8 cellular contexts compared by ENCODE assay signal in the genomic region with DNA sequence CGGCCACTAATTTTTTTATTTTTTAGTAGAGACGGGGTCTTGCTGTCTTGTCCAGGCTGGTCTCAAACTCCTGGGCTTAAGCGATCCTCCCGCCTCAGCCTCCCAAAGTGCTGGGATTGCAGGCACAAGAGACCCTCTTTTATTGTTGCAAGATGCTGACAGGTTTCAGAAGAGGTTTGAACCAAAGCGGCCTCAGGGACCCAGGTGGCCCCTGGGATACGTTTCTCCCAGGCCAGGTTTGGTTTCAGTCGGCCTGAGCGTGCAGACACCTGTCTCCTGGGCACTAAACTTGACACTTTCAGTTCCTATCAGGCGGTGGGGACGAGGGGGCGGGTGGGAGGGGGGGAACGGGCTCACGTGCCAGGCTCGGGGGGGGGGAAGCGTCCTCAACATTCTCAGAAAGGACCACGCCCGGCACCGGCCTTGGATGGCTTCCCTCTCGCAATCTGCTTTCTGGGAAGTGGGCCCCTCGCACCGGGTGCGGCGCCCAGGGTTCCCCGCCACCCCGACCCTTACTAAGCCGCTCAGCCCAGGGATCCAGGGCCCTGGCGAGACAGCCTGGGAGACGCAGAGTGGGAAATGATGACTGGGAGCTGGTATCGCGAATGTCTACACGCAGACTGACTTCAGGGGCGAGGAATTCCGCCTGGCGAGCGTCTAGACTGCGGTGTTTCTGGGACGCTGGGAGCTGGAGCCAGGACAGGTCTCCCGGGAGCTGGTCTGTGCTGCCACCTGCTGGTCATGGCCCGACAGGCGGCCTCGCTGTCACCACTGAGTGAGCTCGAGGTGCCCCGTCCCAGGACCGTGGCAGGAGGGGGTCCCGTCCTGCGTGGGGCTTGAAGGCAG.
A peak's percentile ranks its signal among the peaks of the same experiment; 100 is the strongest.
DNase-seq lines count a peak whose midpoint lies in the region; ATAC-seq, FAIRE-seq and TF ChIP-seq lines count a peak whose summit lies in the region.

No MANE protein-coding gene starts in this region.

- peak; percentile 95 for ATAC-seq in RWPE2 (ENCODE audit: low read depth)

- DNase-seq in AG04450 (ENCODE audit: low read depth, low spot score) (peak; percentile 86), GM18507 (ENCODE audit: extremely low spot score, insufficient read length, low read depth) (no peak), RWPE2 (ENCODE audit: low spot score) (peak; percentile 86), frontal cortex (ENCODE audit: low spot score in 2 of 2) (peak; percentile 67 to 83), non-pigmented ciliary epithelial cell (ENCODE audit: low read depth) (peak; percentile 78)
- DNase-seq in activated gamma-delta T cell treated with anti-CD3 and anti-CD28 coated beads, Interleukin-2, amount 50 U/mL, for 16 hours (ENCODE audit: low read depth), result peak; percentile 83

- POLR2A ChIA-PET in AG04450 (lab: Yijun Ruan, JAX), result interaction anchor here (0.6 to 6.0 kb wide), 13 partner anchors 9 to 183 kb away, joined by 3 to 165 read pairs (median 4); partner anchors contain the start of genes GADD45B, LMNB2 and TIMM13

- TF ChIP-seq CTCF in AG04450 (IDR thresholded peaks at IDR 0.05; ENCODE audit: low read depth, low read length), result peak; percentile 97
- peak; percentile 88 for TF ChIP-seq CTCF in RWPE2 (IDR thresholded peaks at IDR 0.05; ENCODE audit: poor library complexity, severe bottlenecking)

- H3K27me3 ChIP-seq in AG04450 (ENCODE audit: control insufficient read depth, insufficient read depth, low read length), result peaks cover 2% of the 10 kb centered on the region
- H3K27me3 ChIP-seq in HUES48 (ENCODE audit: control insufficient read depth, insufficient read depth, low read length), result no peaks in the 10 kb centered on the region
- no peaks in the 10 kb centered on the region for H3K27me3 ChIP-seq in RWPE2 (ENCODE audit: insufficient read depth, poor library complexity, severe bottlenecking)
- no peaks in the 10 kb centered on the region for H3K27me3 ChIP-seq in subcutaneous abdominal adipose tissue (ENCODE audit: control insufficient read depth in 5 of 5, insufficient read depth in 4 of 5, low read length in 5 of 5)

- H3K4me1 ChIP-seq in HUES48 (ENCODE audit: control insufficient read depth, insufficient read depth, low read length) (0 out of 2 replicates have a peak, but pooled peaks cover 8% of the 10 kb centered on the region), RWPE2 (ENCODE audit: insufficient read depth, poor library complexity, severe bottlenecking) (no peaks in the 10 kb centered on the region), subcutaneous abdominal adipose tissue (ENCODE audit: control insufficient read depth in 5 of 5, insufficient read depth in 5 of 5, low read length in 5 of 5) (peaks cover 3 to 16% (median 4%) of the 10 kb centered on the region in 5 donors)

- peaks cover 13% of the 10 kb centered on the region for H3K9me3 ChIP-seq in AG04450 (ENCODE audit: control insufficient read depth, insufficient read depth, low read length)
- H3K9me3 ChIP-seq in HUES48 (ENCODE audit: control insufficient read depth, insufficient read depth, low read length), result no peaks in the 10 kb centered on the region
- H3K9me3 ChIP-seq in RWPE2 (ENCODE audit: severe bottlenecking), result peaks cover 2% of the 10 kb centered on the region
- H3K9me3 ChIP-seq in subcutaneous abdominal adipose tissue (ENCODE audit: control insufficient read depth in 5 of 5, low read length in 5 of 5), result peaks cover 0 to 4% (median 0%) of the 10 kb centered on the region in 5 donors

- peak; percentile 97 for FAIRE-seq in GM18507 (lab: Jason Lieb, UNC)
- FAIRE-seq in frontal cortex (lab: Jason Lieb, UNC), result no peak

- peak overlapping the region; percentile 50 for H3K4me3 ChIP-seq in AG04450 (ENCODE audit: low read depth, low read length)
- H3K4me3 ChIP-seq in HUES48 (ENCODE audit: low read depth, low read length), result peak overlapping the region; percentile 57
- H3K4me3 ChIP-seq in RWPE2 (ENCODE audit: severe bottlenecking), result peak overlapping the region; percentile 7
- peak overlapping the region; percentile 22 to 66 (median 54) for H3K4me3 ChIP-seq in subcutaneous abdominal adipose tissue (ENCODE audit: low read depth in 1 of 5, low read length in 5 of 5)

- CTCF ChIA-PET in AG04450 (lab: Charles Lee), result interaction anchor here (0.6 to 2.4 kb wide), 25 partner anchors 9 to 947 kb away, joined by 3 to 29 read pairs (median 4); partner anchors contain the start of genes GADD45B and TIMM13

- H3K27ac ChIP-seq in AG04450 (ENCODE audit: low read depth, low read length) (no peak overlapping the region), HUES48 (ENCODE audit: low read depth, low read length) (peak overlapping the region; percentile 35), RWPE2 (ENCODE audit: poor library complexity, severe bottlenecking) (peak overlapping the region; percentile 47), subcutaneous abdominal adipose tissue (ENCODE audit: low read depth, low read length) (peak overlapping the region; percentile 37)

- H3K36me3 ChIP-seq in HUES48 (ENCODE audit: control insufficient read depth, insufficient read depth, low read length) (no peaks in the 10 kb centered on the region), RWPE2 (ENCODE audit: low read depth) (no peaks in the 10 kb centered on the region), subcutaneous abdominal adipose tissue (ENCODE audit: control insufficient read depth in 5 of 5, insufficient read depth in 5 of 5, low read length in 5 of 5) (no peaks in the 10 kb centered on the region)

- H3K9ac ChIP-seq in HUES48 (ENCODE audit: low read depth, low read length) (no peak overlapping the region), subcutaneous abdominal adipose tissue (ENCODE audit: low read length in 5 of 5) (peak overlapping the region in 3 of 5 donors; percentile 45 to 77 (median 58))

Comparison
In these comparisons a context has a peak if more than half of its experiments do, and no peak if none do; other contexts are left out.
1. H3K4me3 ChIP-seq: peak in every context shown above with its lines; median percentile 57 in HUES48; 54 in subcutaneous abdominal adipose tissue; 50 in AG04450; 7 in RWPE2.